13 cellular contexts compared by ENCODE assay signal in the genomic region with DNA sequence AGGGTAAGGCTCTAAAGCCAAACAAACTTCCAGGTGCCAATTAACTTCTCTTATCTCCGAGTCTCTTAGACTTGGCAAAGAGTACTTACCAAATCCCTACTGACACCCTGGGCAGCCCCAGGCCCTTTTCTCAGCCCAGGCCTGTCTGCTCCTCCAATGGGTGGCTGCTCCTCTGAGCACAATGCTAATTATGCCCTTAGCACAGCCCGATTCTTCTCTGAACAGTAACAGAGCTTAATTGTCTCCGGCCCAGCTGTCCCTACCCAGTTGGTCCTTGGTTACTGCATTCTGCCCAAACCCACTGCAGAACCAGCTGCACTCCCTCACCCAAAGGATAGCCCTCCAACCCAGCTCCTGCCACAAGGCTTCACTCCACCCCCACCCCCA.
DNase-seq lines count a peak whose midpoint lies in the region; TF ChIP-seq lines count a peak whose summit lies in the region.
"Had no signal": no experiment of that assay in that cellular context is flagged by ENCODE, and none has a peak within 500 bp of the region (broad histone marks: within the 10 kb centered on the region; RNA-seq: fewer than 3 reads in every experiment).

No MANE protein-coding gene starts in this region.

- H3K27me3 Mint-ChIP-seq in HFFc6 (ENCODE audit: insufficient read depth) (peaks cover 9% of the 10 kb centered on the region), immature natural killer cell (ENCODE audit: low read depth in 3 of 3) (peaks cover 2 to 7% (median 5%) of the 10 kb centered on the region in 3 donors)
- H3K27me3 Mint-ChIP-seq: activated CD4-positive, alpha-beta T cell treated with anti-CD3 and anti-CD28 coated beads, Interleukin-2, amount 10 ng/mL, durations not matched to agents 7 days and 5 days had no signal

- H3K4me3 ChIP-seq in SJCRH30 (no peak overlapping the region), smooth muscle cell (no peak overlapping the region), foreskin fibroblast (ENCODE audit: low read depth in 1 of 2, low read length in 2 of 2) (no peak overlapping the region)

- no peaks in the 10 kb centered on the region for H3K9me3 ChIP-seq in SJCRH30 (replicated peaks)
- no peaks in the 10 kb centered on the region for H3K9me3 ChIP-seq in smooth muscle cell (replicated peaks; ENCODE audit: low read depth)

- H3K36me3 ChIP-seq in SJCRH30 (no peaks in the 10 kb centered on the region), smooth muscle cell (ENCODE audit: low read depth) (no peaks in the 10 kb centered on the region)

- peak overlapping the region; percentile 99 for H3K27ac Mint-ChIP-seq in HFFc6
- peak overlapping the region; percentile 90 to 99 (median 97) for H3K27ac Mint-ChIP-seq in immature natural killer cell
- H3K27ac Mint-ChIP-seq: activated naive CD4-positive, alpha-beta T cell treated with anti-CD3 and anti-CD28 coated beads, Interleukin-2, amount 10 ng/mL, durations not matched to agents 7 days and 5 days had no signal

- H3K4me2 ChIP-seq in smooth muscle cell: peak overlapping the region; percentile 69

- H3K79me2 ChIP-seq in smooth muscle cell (ENCODE audit: low read depth): peaks cover 3% of the 10 kb centered on the region

- 53% methylated on average over 3 of the region's 3 CpGs for WGBS in smooth muscle cell (ENCODE audit: low lambda C conversion rate)

- peaks cover 31% of the 10 kb centered on the region for H3F3A ChIP-seq in smooth muscle cell (ENCODE audit: low read depth)

- H2AFZ ChIP-seq in smooth muscle cell (ENCODE audit: low read depth): no peak overlapping the region

- H4K20me1 ChIP-seq in smooth muscle cell (ENCODE audit: low read depth): no peaks in the 10 kb centered on the region

- peaks cover 47% of the 10 kb centered on the region for H3K4me1 Mint-ChIP-seq in HFFc6 (ENCODE audit: low read depth)
- H3K4me1 Mint-ChIP-seq in immature natural killer cell: peaks cover 97% of the 10 kb centered on the region in 2 donors

- H3K27ac ChIP-seq in SJCRH30 (no peak overlapping the region), smooth muscle cell (ENCODE audit: low read depth) (peak overlapping the region; percentile 97)

- no peak for DNase-seq in HFFc6
- DNase-seq in SJCRH30: peak; percentile 23 to 53
- DNase-seq in immature natural killer cell: no peak
- DNase-seq in smooth muscle cell (lab: John Stamatoyannopoulos, UW; ENCODE audit: unreplicated experiment): no peak
- no peak for DNase-seq in cortex of kidney (lab: John Stamatoyannopoulos, UW)
- no peak for DNase-seq in A172 (ENCODE audit: low spot score)
- no peak for DNase-seq in foreskin fibroblast
- DNase-seq: activated CD4-positive, alpha-beta T cell treated with anti-CD3 and anti-CD28 coated beads, Interleukin-2, amount 10 ng/mL, durations not matched to agents 7 days and 5 days; activated naive CD4-positive, alpha-beta T cell treated with anti-CD3 and anti-CD28 coated beads, Interleukin-2, amount 10 ng/mL, durations not matched to agents 7 days and 5 days; DMS79; effector CD4-positive, alpha-beta T cell; NCI-H510A; stimulated activated CD4-positive, alpha-beta T cell treated with anti-CD3 and anti-CD28 coated beads, Interleukin-12 subunit alpha, Interleukin-12 subunit beta, amount 100 ng/mL, for 4 hours had no signal

- H3K36me3 Mint-ChIP-seq in HFFc6 (ENCODE audit: low read depth): peaks cover 9% of the 10 kb centered on the region
- peaks cover 0 to 2% (median 0%) of the 10 kb centered on the region in 3 donors for H3K36me3 Mint-ChIP-seq in immature natural killer cell
- H3K36me3 Mint-ChIP-seq: activated naive CD4-positive, alpha-beta T cell treated with anti-CD3 and anti-CD28 coated beads, Interleukin-2, amount 10 ng/mL, durations not matched to agents 7 days and 5 days had no signal

- no peak overlapping the region for H3K9ac ChIP-seq in smooth muscle cell (ENCODE audit: low read depth)

- H3K4me1 ChIP-seq in SJCRH30 (no peaks in the 10 kb centered on the region), smooth muscle cell (ENCODE audit: low read depth) (peaks cover 32% of the 10 kb centered on the region)

- H3K27me3 ChIP-seq in SJCRH30: no peaks in the 10 kb centered on the region
- no peaks in the 10 kb centered on the region for H3K27me3 ChIP-seq in smooth muscle cell (ENCODE audit: low read depth)

- H3K4me3 Mint-ChIP-seq in HFFc6 (no peak overlapping the region), immature natural killer cell (peak overlapping the region in 4 of 5 donors; percentile 20 to 74 (median 31))
- H3K4me3 Mint-ChIP-seq: activated CD4-positive, alpha-beta T cell treated with anti-CD3 and anti-CD28 coated beads, Interleukin-2, amount 10 ng/mL, durations not matched to agents 7 days and 5 days; activated naive CD4-positive, alpha-beta T cell treated with anti-CD3 and anti-CD28 coated beads, Interleukin-2, amount 10 ng/mL, durations not matched to agents 7 days and 5 days had no signal

- TF ChIP-seq CTCF in HFFc6 (IDR thresholded peaks at IDR 0.05) (no peak), smooth muscle cell (IDR thresholded peaks at IDR 0.05; ENCODE audit: borderline replicate concordance, insufficient read depth, poor library complexity, severe bottlenecking) (no peak), foreskin fibroblast (IDR thresholded peaks at IDR 0.05; ENCODE audit: low read depth, low read length) (no peak)

- H3K9me3 Mint-ChIP-seq in HFFc6: no peaks in the 10 kb centered on the region
- no peaks in the 10 kb centered on the region for H3K9me3 Mint-ChIP-seq in immature natural killer cell
- H3K9me3 Mint-ChIP-seq: activated naive CD4-positive, alpha-beta T cell treated with anti-CD3 and anti-CD28 coated beads, Interleukin-2, amount 10 ng/mL, durations not matched to agents 7 days and 5 days had no signal

Comparison
In these comparisons a context has a peak if more than half of its experiments do, and no peak if none do; other contexts are left out.
1. DNase-seq: peak in SJCRH30 (2 of 2); none in HFFc6 (single experiment), immature natural killer cell (0 of 3), smooth muscle cell (single experiment), cortex of kidney (single experiment), A172 (single experiment) and foreskin fibroblast (0 of 2).